Comparison of ENCODE assay signal across 15 cellular contexts in the genomic region with DNA sequence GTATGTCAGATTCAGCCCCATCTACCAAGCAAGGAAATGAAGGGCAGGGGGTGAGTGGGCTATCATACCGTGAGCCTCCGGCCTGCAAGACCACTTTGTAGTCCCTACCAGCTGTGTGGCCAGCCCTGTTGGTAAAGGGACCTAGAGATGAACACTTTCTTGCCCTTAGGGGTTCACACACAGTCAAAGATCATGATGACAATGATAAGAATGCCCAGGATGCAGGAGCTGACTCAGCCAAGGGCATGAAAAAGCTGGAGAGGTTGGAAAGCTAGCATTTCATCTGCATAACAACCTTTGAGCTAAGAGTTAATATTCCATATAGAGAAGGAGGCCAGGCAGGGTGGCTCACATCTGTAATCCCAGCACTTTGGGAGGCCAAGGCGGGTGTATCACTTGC.
"Had no signal": no experiment of that assay in that cellular context is flagged by ENCODE, and none has a peak within 500 bp of the region (broad histone marks: within the 10 kb centered on the region; RNA-seq: fewer than 3 reads in every experiment).

No MANE protein-coding gene starts in this region.

- H3K9ac ChIP-seq: parathyroid adenoma had no signal

- H3K27ac ChIP-seq: parathyroid adenoma, right lobe of liver had no signal

- H3K4me3 ChIP-seq: lung, right lobe of liver had no signal

- H3K79me2 ChIP-seq: parathyroid adenoma had no signal

- H3K9me3 ChIP-seq: right lobe of liver had no signal

- H3K27me3 Mint-ChIP-seq: activated naive CD8-positive, alpha-beta T cell; natural killer cell treated with Interleukin-12 subunit alpha and Interleukin-12 subunit beta and Interleukin-15 and Interleukin-18, amount 100 ng/mL, for 72 hours; stimulated activated naive B cell treated with anti-CD40 and anti-IgM and Interleukin-4, amounts not matched to agents 10 μg/mL and 1 μg/mL and 100 μg/mL, for 72 hours had no signal

- H3K27ac Mint-ChIP-seq: activated naive CD8-positive, alpha-beta T cell; mesothelial cell of epicardium; natural killer cell treated with Interleukin-12 subunit alpha and Interleukin-12 subunit beta and Interleukin-15 and Interleukin-18, amount 100 ng/mL, for 72 hours had no signal

- H3K4me1 ChIP-seq: parathyroid adenoma, right lobe of liver had no signal

- H3K9me3 Mint-ChIP-seq: mesothelial cell of epicardium; natural killer cell treated with Interleukin-12 subunit alpha and Interleukin-12 subunit beta and Interleukin-15 and Interleukin-18, amount 100 ng/mL, for 72 hours; stimulated activated naive B cell treated with anti-CD40 and anti-IgM and Interleukin-4, amounts not matched to agents 10 μg/mL and 1 μg/mL and 100 μg/mL, for 72 hours had no signal

- H3K4me3 Mint-ChIP-seq: activated naive CD8-positive, alpha-beta T cell; mesothelial cell of epicardium; natural killer cell treated with Interleukin-12 subunit alpha and Interleukin-12 subunit beta and Interleukin-15 and Interleukin-18, amount 100 ng/mL, for 72 hours; stimulated activated naive B cell treated with anti-CD40 and anti-IgM and Interleukin-4, amounts not matched to agents 10 μg/mL and 1 μg/mL and 100 μg/mL, for 72 hours had no signal

- DNase-seq: activated gamma-delta T cell; effector CD4-positive, alpha-beta T cell; glutamatergic neuron; hippocampal formation; right lobe of liver; stimulated activated CD4-positive, alpha-beta T cell treated with anti-CD3 and anti-CD28 coated beads, Interleukin-4, amount 100 ng/mL, for 24 hours; stimulated activated naive B cell treated with anti-CD40 and anti-IgM and Interleukin-4, amounts not matched to agents 10 μg/mL and 1 μg/mL and 100 μg/mL, for 72 hours; T1000 had no signal

- H3K36me3 Mint-ChIP-seq: natural killer cell treated with Interleukin-12 subunit alpha and Interleukin-12 subunit beta and Interleukin-15 and Interleukin-18, amount 100 ng/mL, for 72 hours had no signal

- ATAC-seq: activated CD4-positive, CD25-positive, alpha-beta regulatory T cell treated with anti-CD3 and anti-CD28 coated beads, Interleukin-2, amount 50 U/mL, for 24 hours; left lobe of liver; natural killer cell treated with Interleukin-12 subunit alpha and Interleukin-12 subunit beta and Interleukin-15 and Interleukin-18, amount 100 ng/mL, for 72 hours; right lobe of liver; stimulated activated naive B cell treated with anti-CD40 and anti-IgM and Interleukin-4, amounts not matched to agents 10 μg/mL and 1 μg/mL and 100 μg/mL, for 72 hours had no signal

- H3K27me3 ChIP-seq: right lobe of liver had no signal

- H2AFZ ChIP-seq: parathyroid adenoma had no signal
